ENCODE assay signal across 8 cellular contexts in the genomic region with DNA sequence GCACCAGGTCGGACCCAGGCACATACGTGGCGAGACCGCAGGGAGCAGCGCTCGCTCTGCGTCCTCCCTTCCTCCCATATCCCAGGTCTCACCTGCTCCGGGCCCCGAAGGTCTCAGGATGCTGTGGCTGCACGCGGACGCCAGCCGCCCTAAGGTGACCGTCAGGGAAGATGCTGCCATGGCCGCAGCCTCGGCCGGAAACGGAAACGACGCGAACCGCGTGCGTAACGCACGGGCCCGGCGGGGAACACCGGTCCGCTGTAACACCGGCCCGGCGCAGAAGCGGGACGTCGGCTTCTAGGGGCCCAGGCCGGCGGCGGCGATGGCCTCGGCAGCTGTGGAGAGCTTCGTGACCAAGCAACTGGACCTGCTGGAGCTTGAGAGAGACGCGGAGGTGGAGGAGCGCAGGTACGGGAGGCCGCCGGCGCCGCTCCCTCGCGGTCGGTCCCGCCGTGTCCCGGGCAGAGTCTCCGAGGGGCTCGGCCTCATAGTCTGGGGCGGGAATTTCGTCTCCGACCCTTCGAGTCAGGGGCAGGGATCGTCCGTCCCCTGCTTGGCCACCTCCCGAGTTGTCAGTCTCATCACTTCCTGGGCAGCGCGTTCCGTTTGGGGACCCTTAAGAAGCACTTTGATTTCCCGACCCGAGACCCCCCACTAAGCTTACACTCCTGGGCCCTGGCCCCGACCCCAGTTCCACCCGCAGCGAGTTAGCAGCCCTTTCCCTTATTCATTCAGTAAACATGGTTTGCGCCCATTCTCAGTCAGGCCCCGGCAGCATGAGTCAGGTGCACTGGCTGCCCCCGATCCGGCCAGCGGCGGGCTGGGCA.
DNase-seq lines count a peak whose midpoint lies in the region; ATAC-seq and TF ChIP-seq lines count a peak whose summit lies in the region.

TSS of gene IGHMBP2 (plus strand) at position 261 of the 827 bp plus-strand sequence. CDS start at position 323, 62 bp downstream.
TSS of gene MRPL21 (minus strand) at position 202 of the 827 bp plus-strand sequence. CDS start at position 180, 22 bp downstream.

- peak within 1 kb of the TSS; percentile 82; the same call in 1 of the 2 replicates for H3K9ac ChIP-seq in KMS-11
- H3K9ac ChIP-seq in subcutaneous abdominal adipose tissue (ENCODE audit: low read length in 5 of 5), result peak within 1 kb of the TSS; percentile 75 to 98 (median 95)

- H4K20me1 ChIP-seq in KMS-11 (ENCODE audit: insufficient read depth), result no peaks in the 10 kb centered on the region

- H3K4me1 ChIP-seq in KMS-11 (ENCODE audit: low read depth, poor library complexity, severe bottlenecking) (peaks cover 18% of the 10 kb centered on the region), neuron (ENCODE audit: insufficient read depth, low read length) (peaks cover 23% of the 10 kb centered on the region), subcutaneous abdominal adipose tissue (ENCODE audit: control insufficient read depth in 5 of 5, insufficient read depth in 5 of 5, low read length in 5 of 5) (peaks cover 7 to 33% (median 31%) of the 10 kb centered on the region in 5 donors)

- H3K79me2 ChIP-seq in KMS-11 (ENCODE audit: insufficient read depth, low read depth), result peaks cover 56% of the 10 kb centered on the region

- ATAC-seq in GM21619 (IDR thresholded peaks at IDR 0.05; ENCODE audit: unreplicated experiment), result peak; percentile 91

- H2AFZ ChIP-seq in KMS-11 (ENCODE audit: low read depth) (peak within 1 kb of the TSS; percentile 62; the same call in 1 of the 2 replicates), neuron (ENCODE audit: low read depth, low read length) (peak within 1 kb of the TSS; percentile 70)

- peak within 1 kb of the TSS; percentile 91 for H3K4me2 ChIP-seq in KMS-11

- H3K4me3 ChIP-seq in KMS-11 (IDR thresholded peaks at IDR 0.05; ENCODE audit: insufficient read depth, low read depth, low read length) (no peak within 1 kb of the TSS), neuron (ENCODE audit: low read length) (peak within 1 kb of the TSS; percentile 95), subcutaneous abdominal adipose tissue (ENCODE audit: low read depth in 1 of 5, low read length in 5 of 5) (peak within 1 kb of the TSS; percentile 93 to 100 (median 99))

- H3K27me3 ChIP-seq in KMS-11 (ENCODE audit: insufficient read depth, low read depth) (no peaks in the 10 kb centered on the region), neuron (ENCODE audit: insufficient read depth, low read length) (no peaks in the 10 kb centered on the region), subcutaneous abdominal adipose tissue (ENCODE audit: control insufficient read depth in 5 of 5, insufficient read depth in 4 of 5, low read length in 5 of 5) (no peaks in the 10 kb centered on the region)

- DNase-seq in DMS79 (lab: John Stamatoyannopoulos, UW), result peak; percentile 52
- DNase-seq in SHP77 treated with DMSO at 0.1 percent for 48 hours (lab: John Stamatoyannopoulos, UW), result peak; percentile 57
- peak; percentile 80 for DNase-seq in activated gamma-delta T cell treated with Interleukin-2 at 50 U/mL for 16 hours
- DNase-seq in foreskin melanocyte, result peak; percentile 74

- H3K36me3 ChIP-seq in KMS-11 (ENCODE audit: insufficient read depth), result no peaks in the 10 kb centered on the region
- peaks cover 26% of the 10 kb centered on the region for H3K36me3 ChIP-seq in neuron (ENCODE audit: insufficient read depth, low read length)
- peaks cover 0 to 39% (median 26%) of the 10 kb centered on the region in 5 donors for H3K36me3 ChIP-seq in subcutaneous abdominal adipose tissue (ENCODE audit: control insufficient read depth in 5 of 5, insufficient read depth in 5 of 5, low read length in 5 of 5)

- H3K27ac ChIP-seq in KMS-11 (peak within 1 kb of the TSS; percentile 17; the same call in 1 of the 2 replicates), subcutaneous abdominal adipose tissue (ENCODE audit: low read depth, low read length) (peak within 1 kb of the TSS; percentile 80)

- TF ChIP-seq CTCF in KMS-11 (conservative IDR thresholded peaks at IDR 0.05; ENCODE audit: low read depth, low read length), result no peak

- H3K9me3 ChIP-seq in neuron (ENCODE audit: low read length) (no peaks in the 10 kb centered on the region), subcutaneous abdominal adipose tissue (ENCODE audit: control insufficient read depth in 5 of 5, low read length in 5 of 5) (no peaks in the 10 kb centered on the region)
